Comparison of ENCODE assay signal across 13 cellular contexts in the genomic region with DNA sequence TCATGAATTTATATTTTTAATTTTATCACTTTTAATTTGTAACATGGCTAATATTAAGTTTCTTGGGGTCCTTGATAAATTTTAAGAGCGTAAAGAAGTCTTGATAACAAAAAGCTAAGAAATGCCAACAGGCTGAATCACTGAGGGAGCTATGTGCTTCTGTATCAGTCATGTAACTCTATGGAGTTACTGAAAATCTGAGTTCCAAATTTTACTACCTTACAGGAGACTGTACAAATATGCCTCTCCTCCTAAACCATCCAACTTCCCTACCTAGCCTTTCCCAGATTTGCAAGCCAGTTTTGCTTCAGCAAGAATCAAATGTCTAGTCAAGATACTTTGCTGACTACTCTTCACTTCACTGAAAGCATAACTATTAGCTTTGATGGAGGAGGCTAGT. TPM values are rescaled to one million over a fixed set of nuclear protein-coding genes. Genes with fewer than 3 reads are reported as not detected.
A peak's percentile ranks its signal among the peaks of the same experiment; 100 is the strongest.
DNase-seq lines count a peak whose midpoint lies in the region; ATAC-seq and TF ChIP-seq lines count a peak whose summit lies in the region.
"Had no signal": no experiment of that assay in that cellular context is flagged by ENCODE, and none has a peak within 500 bp of the region (broad histone marks: within the 10 kb centered on the region; RNA-seq: fewer than 3 reads in every experiment).

No MANE protein-coding gene starts in this region.

- TF ChIP-seq CTCF in Caco-2 (IDR thresholded peaks at IDR 0.05; ENCODE audit: insufficient read depth in 1 of 2, low read depth in 1 of 2, low read length in 1 of 2, severe bottlenecking in 1 of 2, unreplicated experiment in 1 of 2) (no peak), PC-3 (conservative IDR thresholded peaks at IDR 0.05; ENCODE audit: low read depth, low read length) (no peak), neutrophil (IDR thresholded peaks at IDR 0.05) (no peak)

- H3K4me1 ChIP-seq in Caco-2 (peaks cover 54% of the 10 kb centered on the region), PC-3 (ENCODE audit: insufficient read depth, low read length) (peaks cover 88% of the 10 kb centered on the region), neutrophil (ENCODE audit: control insufficient read depth in 1 of 2, insufficient read depth in 1 of 2, low read depth in 1 of 2, low read length in 1 of 2) (peaks cover 34 to 35% of the 10 kb centered on the region in 2 experiments)
- H3K4me1 ChIP-seq: parathyroid adenoma had no signal

- intact Hi-C loops in Caco-2 (cut with micrococcal nuclease; ENCODE audit: unreplicated experiment) (loop anchor here (1.0 to 5.0 kb wide), 3 partner anchors 35 to 225 kb away; no protein-coding TSS in a partner anchor), PC-3 (cut with micrococcal nuclease) (no loop called here)

- ATAC-seq in PC-3, result peak; percentile 66
- ATAC-seq in HG02763 (IDR thresholded peaks at IDR 0.05; ENCODE audit: unreplicated experiment), result no peak
- ATAC-seq in HG03039 (IDR thresholded peaks at IDR 0.05; ENCODE audit: unreplicated experiment), result no peak
- ATAC-seq: activated T-helper 17 cell treated with anti-CD3 and anti-CD28 coated beads, Interleukin-2, amount 50 U/mL, for 72 hours had no signal

- H3K27ac Mint-ChIP-seq in Caco-2 (ENCODE audit: unreplicated experiment), result peak overlapping the region; percentile 89
- H3K27ac Mint-ChIP-seq: activated T-helper 17 cell treated with anti-CD3 and anti-CD28 coated beads, Interleukin-2, amount 50 U/mL, for 72 hours; CD4-positive, CD25-positive, alpha-beta regulatory T cell had no signal

- CTCF ChIA-PET in Caco-2 (lab: Charles Lee), result interaction anchor here (2.7 kb wide), 1 partner anchor 102 kb away, joined by 9 read pairs; no protein-coding TSS in a partner anchor
- CTCF ChIA-PET in PC-3 (lab: Charles Lee), result interaction anchor here (1.2 to 1.5 kb wide), 2 partner anchors 102 to 110 kb away, joined by 4 read pairs; no protein-coding TSS in a partner anchor

- POLR2A ChIA-PET in Caco-2 (lab: Charles Lee), result interaction anchor here (1.0 kb wide), 1 partner anchor 96 kb away, joined by 3 read pairs; no protein-coding TSS in a partner anchor
- POLR2A ChIA-PET in PC-3 (lab: Charles Lee; ENCODE audit: unreplicated experiment), result interaction anchor here (0.6 to 0.8 kb wide), 8 partner anchors 11 to 529 kb away, joined by 3 to 7 read pairs (median 4); no protein-coding TSS in a partner anchor

- no peak overlapping the region for H2AFZ ChIP-seq in PC-3 (ENCODE audit: low read length)
- H2AFZ ChIP-seq: parathyroid adenoma had no signal

- DNase-seq in Caco-2, result no peak
- DNase-seq in PC-3, result peak; percentile 83
- peak; percentile 74 for DNase-seq in dermis blood vessel endothelial cell
- no peak for DNase-seq in DMS79 (lab: John Stamatoyannopoulos, UW)
- no peak for DNase-seq in NCI-H2107 treated with DMSO at 0.1 percent for 48 hours (lab: John Stamatoyannopoulos, UW; ENCODE audit: unreplicated experiment)
- DNase-seq: CD4-positive, CD25-positive, alpha-beta regulatory T cell; effector CD4-positive, alpha-beta T cell; SIG-M5 had no signal

- H3K9ac ChIP-seq in PC-3 (ENCODE audit: low read length), result peak overlapping the region; percentile 66
- H3K9ac ChIP-seq: parathyroid adenoma had no signal

- peaks cover 12% of the 10 kb centered on the region for H3F3A ChIP-seq in PC-3 (ENCODE audit: low read length, unreplicated experiment)

- H4K20me1 ChIP-seq in PC-3 (ENCODE audit: low read length), result no peaks in the 10 kb centered on the region

- H3K4me3 ChIP-seq in Caco-2 (ENCODE audit: low read depth, low read length) (no peak overlapping the region), PC-3 (ENCODE audit: low read length) (peak overlapping the region; percentile 28; the same call in 1 of the 2 replicates), neutrophil (ENCODE audit: low read depth in 1 of 2, low read length in 1 of 2) (no peak overlapping the region)

- peaks cover 38% of the 10 kb centered on the region for H3K4me1 Mint-ChIP-seq in Caco-2 (ENCODE audit: low read depth, unreplicated experiment)

- H3K9me3 Mint-ChIP-seq in Caco-2 (ENCODE audit: unreplicated experiment), result no peaks in the 10 kb centered on the region
- H3K9me3 Mint-ChIP-seq: activated T-helper 17 cell treated with anti-CD3 and anti-CD28 coated beads, Interleukin-2, amount 50 U/mL, for 72 hours; CD4-positive, CD25-positive, alpha-beta regulatory T cell had no signal

- H3K9me2 ChIP-seq in PC-3 (replicated peaks; ENCODE audit: low read length), result no peaks in the 10 kb centered on the region

- H3K27me3 ChIP-seq in Caco-2 (replicated peaks; ENCODE audit: control insufficient read depth, insufficient read depth, low read length), result no peaks in the 10 kb centered on the region
- no peaks in the 10 kb centered on the region for H3K27me3 ChIP-seq in PC-3 (ENCODE audit: low read length)
- no peaks in the 10 kb centered on the region for H3K27me3 ChIP-seq in neutrophil

- no peaks in the 10 kb centered on the region for H3K27me3 Mint-ChIP-seq in Caco-2 (ENCODE audit: insufficient read depth, unreplicated experiment)
- H3K27me3 Mint-ChIP-seq: activated T-helper 17 cell treated with anti-CD3 and anti-CD28 coated beads, Interleukin-2, amount 50 U/mL, for 72 hours; CD4-positive, CD25-positive, alpha-beta regulatory T cell had no signal

- H3K36me3 ChIP-seq in Caco-2 (ENCODE audit: control insufficient read depth, insufficient read depth, low read length) (peaks cover 3% of the 10 kb centered on the region), PC-3 (ENCODE audit: low read depth, low read length) (peaks cover 35% of the 10 kb centered on the region), neutrophil (peaks cover 34% of the 10 kb centered on the region)

- peak overlapping the region; percentile 80 for H3K4me2 ChIP-seq in PC-3 (ENCODE audit: low read length)

- BruUV-seq in Caco-2 (replicated peaks; lab: Mats Ljungman, UMichigan) (no TSS peak), PC-3 (replicated peaks; lab: Mats Ljungman, UMichigan) (no TSS peak)

- no peak overlapping the region for H3K4me3 Mint-ChIP-seq in Caco-2 (ENCODE audit: unreplicated experiment)
- H3K4me3 Mint-ChIP-seq: activated T-helper 17 cell treated with anti-CD3 and anti-CD28 coated beads, Interleukin-2, amount 50 U/mL, for 72 hours; CD4-positive, CD25-positive, alpha-beta regulatory T cell had no signal

- H3K79me2 ChIP-seq in PC-3 (ENCODE audit: low read length), result peaks cover 84% of the 10 kb centered on the region
- H3K79me2 ChIP-seq: parathyroid adenoma had no signal

- peaks cover 80% of the 10 kb centered on the region for H3K36me3 Mint-ChIP-seq in Caco-2 (ENCODE audit: insufficient read depth, unreplicated experiment)

- H3K9me3 ChIP-seq in Caco-2 (no peaks in the 10 kb centered on the region), PC-3 (ENCODE audit: low read length) (no peaks in the 10 kb centered on the region), neutrophil (no peaks in the 10 kb centered on the region)

- peak overlapping the region; percentile 93 for H3K27ac ChIP-seq in PC-3 (ENCODE audit: low read length)
- peak overlapping the region; percentile 72 for H3K27ac ChIP-seq in neutrophil
- H3K27ac ChIP-seq: parathyroid adenoma had no signal

RNA-seq across cellular contexts. Expression of gene FEZ2, which starts 35.7 kb away (rescaled TPM):
- total RNA-seq in Caco-2 (2022) (50.5 and 55.8 TPM in 2 replicates), PC-3 (2014; rRNA removed) (52.6 and 62.1 TPM in 2 replicates), dermis blood vessel endothelial cell (103 and 115 TPM in 2 replicates)

Comparison
In these comparisons a context has a peak if more than half of its experiments do, and no peak if none do; other contexts are left out.
1. DNase-seq: peak in PC-3 (single experiment) and dermis blood vessel endothelial cell (single experiment); none in Caco-2 (0 of 2), DMS79 (single experiment) and NCI-H2107 treated with DMSO at 0.1 percent for 48 hours (single experiment).